Comparison of ENCODE assay signal across 19 cellular contexts in the genomic region with DNA sequence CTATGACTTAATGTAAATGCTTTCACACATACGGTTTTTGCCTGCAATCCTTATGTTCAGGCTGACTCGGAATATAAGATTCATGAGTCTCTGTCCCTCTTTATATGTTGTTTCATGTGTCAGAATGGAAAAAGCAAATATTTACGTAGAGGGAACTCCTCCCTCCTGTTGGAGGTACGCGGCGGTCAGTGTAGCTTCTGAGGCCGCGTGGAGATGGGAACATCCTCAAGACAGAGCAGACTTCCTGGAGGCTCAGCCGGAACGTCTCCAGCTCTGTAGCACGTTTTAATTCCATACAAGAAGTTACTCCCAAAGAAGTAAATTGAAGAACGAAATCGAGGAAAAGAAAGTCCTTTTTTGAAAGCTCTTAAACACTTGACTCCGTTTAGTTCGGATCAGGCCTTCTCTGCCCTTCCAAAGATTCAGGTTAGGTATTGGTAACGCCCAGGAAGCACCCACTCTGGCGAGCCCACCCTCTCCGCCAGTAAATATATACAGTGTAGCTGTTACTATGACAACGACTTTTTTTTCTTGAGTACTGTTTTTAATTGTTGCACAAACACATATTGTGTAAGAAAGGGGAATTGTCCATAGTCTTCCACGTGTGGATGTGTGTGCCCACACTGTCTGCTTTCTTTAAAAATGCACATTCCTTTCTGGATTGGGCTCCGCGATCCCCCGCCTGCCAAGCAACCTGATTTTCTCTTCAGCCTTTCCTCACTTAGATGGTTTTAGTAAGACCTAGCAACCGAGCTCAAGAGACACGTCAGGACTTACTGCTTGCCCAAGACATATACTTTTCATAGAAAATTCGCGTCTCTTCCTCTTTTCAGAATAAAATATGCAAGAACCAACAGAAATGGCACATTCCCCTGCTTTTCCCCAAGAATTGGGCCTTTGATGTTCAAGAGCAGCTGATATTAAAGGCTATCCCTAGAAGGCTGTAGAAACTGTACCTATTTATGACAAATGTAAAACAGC.
A peak's percentile ranks its signal among the peaks of the same experiment; 100 is the strongest.
DNase-seq lines count a peak whose midpoint lies in the region; ATAC-seq and TF ChIP-seq lines count a peak whose summit lies in the region.
"Had no signal": no experiment of that assay in that cellular context is flagged by ENCODE, and none has a peak within 500 bp of the region (broad histone marks: within the 10 kb centered on the region; RNA-seq: fewer than 3 reads in every experiment).

No MANE protein-coding gene starts in this region.

- DNase-seq in NOMO-1 treated with DMSO at 0.1 percent for 48 hours (lab: John Stamatoyannopoulos, UW; ENCODE audit: unreplicated experiment) (peak; percentile 21), NOMO-1 treated with dmso at 0.1 percent for 144 hours (lab: John Stamatoyannopoulos, UW; ENCODE audit: unreplicated experiment) (no peak), PC-3 (peak; percentile 32), left colon (no peak), upper lobe of right lung (no peak), hepatocyte (ENCODE audit: low spot score) (no peak), G401 (ENCODE audit: low spot score) (no peak), brain microvascular endothelial cell (no peak)
- DNase-seq: 8988T; DMS53; NCI-H1436 treated with DMSO at 0.1 percent for 48 hours; NCI-H2081; NCI-H2227 treated with DMSO at 0.1 percent for 48 hours; NCI-H526; NK-92 treated with Interleukin-12 subunit alpha and Interleukin-12 subunit beta, amount 100 ng/mL, for 24 hours; SK-N-SH had no signal

- H3K9ac ChIP-seq in PC-3 (ENCODE audit: low read length) = no peak overlapping the region
- H3K9ac ChIP-seq: BLaER1, SK-N-SH had no signal

- BruUV-seq in PC-3 (replicated peaks; lab: Mats Ljungman, UMichigan) = no TSS peak

- no peaks in the 10 kb centered on the region for H3F3A ChIP-seq in PC-3 (ENCODE audit: low read length, unreplicated experiment)

- H3K36me3 ChIP-seq in PC-3 (ENCODE audit: low read depth, low read length) (no peaks in the 10 kb centered on the region), upper lobe of right lung (no peaks in the 10 kb centered on the region), hepatocyte (replicated peaks; ENCODE audit: insufficient read depth, low read depth) (no peaks in the 10 kb centered on the region), brain microvascular endothelial cell (replicated peaks) (no peaks in the 10 kb centered on the region)

- H3K9me3 ChIP-seq in PC-3 (ENCODE audit: low read length) (no peaks in the 10 kb centered on the region), upper lobe of right lung (no peaks in the 10 kb centered on the region), hepatocyte (ENCODE audit: low read depth) (no peaks in the 10 kb centered on the region)
- H3K9me3 ChIP-seq: SK-N-SH had no signal

- H3K4me2 ChIP-seq in PC-3 (ENCODE audit: low read length) (peak overlapping the region; percentile 39; the same call in 1 of the 2 replicates), hepatocyte (no peak overlapping the region)
- H3K4me2 ChIP-seq: BLaER1, SK-N-SH had no signal

- CTCF ChIA-PET in PC-3 (lab: Charles Lee) = no interaction called here

- WGBS in hepatocyte (ENCODE audit: low lambda C conversion rate, missing lambda C conversion rate) = 92% methylated on average over 27 of the region's 27 CpGs

- ATAC-seq in PC-3 = peak; percentile 81
- peak; percentile 40 for ATAC-seq in left colon
- peak; percentile 55 for ATAC-seq in upper lobe of right lung
- ATAC-seq: Panc1, Right ventricle myocardium inferior had no signal

- H3K9me2 ChIP-seq in PC-3 (replicated peaks; ENCODE audit: low read length) (no peaks in the 10 kb centered on the region), hepatocyte (replicated peaks; ENCODE audit: insufficient read depth) (no peaks in the 10 kb centered on the region)
- H3K9me2 ChIP-seq: SK-N-SH had no signal

- TF ChIP-seq CTCF in PC-3 (conservative IDR thresholded peaks at IDR 0.05; ENCODE audit: low read depth, low read length) = no peak
- no peak for TF ChIP-seq CTCF in upper lobe of right lung (IDR thresholded peaks at IDR 0.05)
- no peak for TF ChIP-seq CTCF in hepatocyte (IDR thresholded peaks at IDR 0.05; ENCODE audit: poor library complexity)
- no peak for TF ChIP-seq CTCF in brain microvascular endothelial cell (IDR thresholded peaks at IDR 0.05; ENCODE audit: low read depth, low read length, missing control alignments)

- H3K27ac ChIP-seq in PC-3 (ENCODE audit: low read length) = no peak overlapping the region
- no peak overlapping the region for H3K27ac ChIP-seq in upper lobe of right lung
- H3K27ac ChIP-seq in hepatocyte = no peak overlapping the region
- no peak overlapping the region for H3K27ac ChIP-seq in brain microvascular endothelial cell
- H3K27ac ChIP-seq: BLaER1 had no signal

- intact Hi-C loops in PC-3 (cut with micrococcal nuclease) (no loop called here), left colon (cut with DNase I, micrococcal nuclease) (no loop called here), upper lobe of right lung (cut with DNase I) (no loop called here)

- H4K20me1 ChIP-seq in PC-3 (ENCODE audit: low read length) = no peaks in the 10 kb centered on the region
- no peaks in the 10 kb centered on the region for H4K20me1 ChIP-seq in hepatocyte (ENCODE audit: insufficient read depth, poor library complexity, severe bottlenecking)

- H3K27me3 ChIP-seq in PC-3 (ENCODE audit: low read length) = no peaks in the 10 kb centered on the region
- no peaks in the 10 kb centered on the region for H3K27me3 ChIP-seq in upper lobe of right lung
- H3K27me3 ChIP-seq in hepatocyte = no peaks in the 10 kb centered on the region
- no peaks in the 10 kb centered on the region for H3K27me3 ChIP-seq in brain microvascular endothelial cell (replicated peaks)
- H3K27me3 ChIP-seq: BLaER1 had no signal

- H3K79me2 ChIP-seq in PC-3 (ENCODE audit: low read length) (no peaks in the 10 kb centered on the region), hepatocyte (no peaks in the 10 kb centered on the region)

- H2AFZ ChIP-seq in PC-3 (ENCODE audit: low read length) = peak overlapping the region; percentile 53; the same call in 1 of the 2 replicates
- no peak overlapping the region for H2AFZ ChIP-seq in hepatocyte

- POLR2A ChIA-PET in PC-3 (lab: Charles Lee; ENCODE audit: unreplicated experiment) = no interaction called here

- H3K4me3 ChIP-seq in PC-3 (ENCODE audit: low read length) = no peak overlapping the region
- no peak overlapping the region for H3K4me3 ChIP-seq in upper lobe of right lung
- H3K4me3 ChIP-seq in hepatocyte = no peak overlapping the region
- no peak overlapping the region for H3K4me3 ChIP-seq in brain microvascular endothelial cell (ENCODE audit: low read depth, low read length)
- H3K4me3 ChIP-seq: BLaER1 had no signal

- H3K4me1 ChIP-seq in PC-3 (ENCODE audit: insufficient read depth, low read length) = peaks cover 5% of the 10 kb centered on the region; the same call in 1 of the 2 replicates
- H3K4me1 ChIP-seq in upper lobe of right lung = no peaks in the 10 kb centered on the region
- no peaks in the 10 kb centered on the region for H3K4me1 ChIP-seq in hepatocyte (ENCODE audit: insufficient read depth)
- H3K4me1 ChIP-seq: BLaER1 had no signal

- in situ Hi-C loops in G401 (cut with HindIII; ENCODE audit: low sequenced_read_pairs) (no loop called here), brain microvascular endothelial cell (cut with HindIII; ENCODE audit: low pct_ligation_motif_present, low sequenced_read_pairs) (no loop called here)

Comparison
In these comparisons a context has a peak if more than half of its experiments do, and no peak if none do; other contexts are left out.
1. DNase-seq: peak in NOMO-1 treated with DMSO at 0.1 percent for 48 hours (single experiment) and PC-3 (single experiment); none in NOMO-1 treated with dmso at 0.1 percent for 144 hours (single experiment), left colon (0 of 2), upper lobe of right lung (single experiment), hepatocyte (single experiment), G401 (single experiment) and brain microvascular endothelial cell (single experiment).
2. Peak in every context shown above with its lines, with median percentiles within 50 percentile points of each other: ATAC-seq.